Comparison of ENCODE assay signal across 23 cellular contexts in genomic region chr1:43286115-43286514, GRCh38. TPM values are rescaled to one million over a fixed set of nuclear protein-coding genes. Genes with fewer than 3 reads are reported as not detected.
DNase-seq lines count a peak whose midpoint lies in the region; ATAC-seq and TF ChIP-seq lines count a peak whose summit lies in the region.
"Had no signal": no experiment of that assay in that cellular context is flagged by ENCODE, and none has a peak within 500 bp of the region (broad histone marks: within the 10 kb centered on the region; RNA-seq: fewer than 3 reads in every experiment).

No MANE protein-coding gene starts in this region.

- H3K36me3 ChIP-seq in ES-I3 (ENCODE audit: insufficient read depth, low read length) (no peaks in the 10 kb centered on the region), body of pancreas (replicated peaks in 1 of 2; ENCODE audit: insufficient read depth in 1 of 2, low read depth in 2 of 2) (no peaks in the 10 kb centered on the region), lower lobe of right lung (no peaks in the 10 kb centered on the region), spleen (no peaks in the 10 kb centered on the region)
- H3K36me3 ChIP-seq: gastrocnemius medialis, HAP-1 had no signal

- 46 to 59% methylated on average over 11 of the region's 11 CpGs for WGBS in body of pancreas, 2 donors
- 92 to 97% (median 94%) methylated on average over 10 to 11 of the region's 11 CpGs for WGBS in spleen, 5 donors

- TF ChIP-seq POLR2A in body of pancreas (IDR thresholded peaks at IDR 0.05) = no peak
- TF ChIP-seq POLR2A in spleen (IDR thresholded peaks at IDR 0.05) = no peak

- H3K4me1 ChIP-seq in ES-I3 (ENCODE audit: insufficient read depth, low read length) (peaks cover 9% of the 10 kb centered on the region; the same call in 1 of the 2 replicates), body of pancreas (peaks cover 46% of the 10 kb centered on the region), lower lobe of right lung (no peaks in the 10 kb centered on the region), spleen (no peaks in the 10 kb centered on the region)
- H3K4me1 ChIP-seq: gastrocnemius medialis, HAP-1 had no signal

- H3K27ac ChIP-seq in body of pancreas = peak overlapping the region; percentile 65 to 88 (median 77)
- H3K27ac ChIP-seq in lower lobe of right lung = peak overlapping the region; percentile 65
- H3K27ac ChIP-seq in spleen = no peak overlapping the region
- H3K27ac ChIP-seq: gastrocnemius medialis had no signal

- intact Hi-C loops in body of pancreas (cut with DNase I) (no loop called here), lower lobe of right lung (cut with DNase I) (no loop called here), spleen (cut with DNase I; ENCODE audit: low total_unique reads) (no loop called here)

- TF ChIP-seq CTCF in body of pancreas (IDR thresholded peaks at IDR 0.05) = no peak
- TF ChIP-seq CTCF in lower lobe of right lung (IDR thresholded peaks at IDR 0.05) = no peak
- no peak for TF ChIP-seq CTCF in spleen (IDR thresholded peaks at IDR 0.05 in 8 of 11, conservative IDR thresholded peaks at IDR 0.05 in 3 of 11)

- DNase-seq in body of pancreas (peak in 1 of 4 donors; percentile 54), lower lobe of right lung (peak; percentile 46), spleen (peak; percentile 51), retina (no peak), NK-92 (lab: John Stamatoyannopoulos, UW; ENCODE audit: unreplicated experiment) (no peak), cerebellum (ENCODE audit: low spot score) (no peak)
- DNase-seq: ACHN; activated CD4-positive, alpha-beta T cell treated with anti-CD3 and anti-CD28 coated beads for 36 hours; activated naive CD8-positive, alpha-beta T cell treated with anti-CD3 and anti-CD28 coated beads, Interleukin-2, amount 50 U/mL, for 24 hours; erythroblast; gastrocnemius medialis; GF-D8; KBM-7; stimulated activated CD4-positive, alpha-beta T cell treated with anti-CD3 and anti-CD28 coated beads, Interleukin-2, amount 100 ng/mL, for 48 hours; stimulated activated naive CD8-positive, alpha-beta T cell treated with anti-CD3 and anti-CD28 coated beads, Interleukin-15, amount 100 ng/mL, for 72 hours had no signal

- H3K4me3 ChIP-seq in body of pancreas (no peak overlapping the region), lower lobe of right lung (peak overlapping the region; percentile 47), spleen (no peak overlapping the region)
- H3K4me3 ChIP-seq: dorsolateral prefrontal cortex, gastrocnemius medialis, GM12878, HAP-1 had no signal

- H3K27me3 ChIP-seq in body of pancreas (no peaks in the 10 kb centered on the region), lower lobe of right lung (ENCODE audit: low read depth) (no peaks in the 10 kb centered on the region), spleen (replicated peaks in 1 of 7) (no peaks in the 10 kb centered on the region)
- H3K27me3 ChIP-seq: dorsolateral prefrontal cortex had no signal

- peak overlapping the region; percentile 66; the same call in 1 of the 2 replicates for H3K9ac ChIP-seq in ES-I3 (ENCODE audit: low read depth, low read length)

- no peaks in the 10 kb centered on the region for H3K9me3 ChIP-seq in ES-I3 (ENCODE audit: control insufficient read depth, insufficient read depth, low read length)
- no peaks in the 10 kb centered on the region for H3K9me3 ChIP-seq in body of pancreas
- no peaks in the 10 kb centered on the region for H3K9me3 ChIP-seq in lower lobe of right lung
- no peaks in the 10 kb centered on the region for H3K9me3 ChIP-seq in spleen
- H3K9me3 ChIP-seq: gastrocnemius medialis, HAP-1 had no signal

- ATAC-seq in body of pancreas (peak; percentile 14), lower lobe of right lung (peak in 1 of 2 donors; percentile 11), HG03442 (IDR thresholded peaks at IDR 0.05; ENCODE audit: unreplicated experiment) (no peak)
- ATAC-seq: activated CD4-positive, alpha-beta T cell treated with anti-CD3 and anti-CD28 coated beads for 36 hours; activated naive CD8-positive, alpha-beta T cell treated with anti-CD3 and anti-CD28 coated beads, Interleukin-2, amount 50 U/mL, for 24 hours; gastrocnemius medialis; GM12878; stimulated activated naive CD8-positive, alpha-beta T cell treated with anti-CD3 and anti-CD28 coated beads, Interleukin-15, amount 100 ng/mL, for 72 hours had no signal

RNA-seq across cellular contexts. Expression of gene C1orf210, which starts 0.7 kb away (rescaled TPM):
- 10 to 100 TPM in 1 of 2 donors, 1 to 10 TPM in 1; 6.6 to 11.7 TPM for total RNA-seq in body of pancreas
- 19.1 TPM for total RNA-seq in lower lobe of right lung
- total RNA-seq in spleen = not detected
- polyA plus RNA-seq in spleen = not detected
- total RNA-seq in cerebellum = not detected
- total RNA-seq: activated CD4-positive, alpha-beta T cell treated with anti-CD3 and anti-CD28 coated beads for 36 hours; activated T-helper 2 cell treated with anti-CD3 and anti-CD28 coated beads, Interferon-gamma antibody, Interleukin-2, Interleukin-4, amounts not matched to agents 10 μg/mL and 5 μg/mL and 100 μg/mL, durations not matched to agents 14 hours and 24 hours and 36 hours; GM12878; omental fat pad had no signal
- polyA plus RNA-seq: CD14-positive monocyte had no signal

RNA-seq across cellular contexts. Expression of gene TIE1, which starts 14.7 kb away (rescaled TPM):
- total RNA-seq in body of pancreas (10 to 100 TPM; 12.2 to 14.0 TPM), lower lobe of right lung (48.5 TPM), spleen (10 to 100 TPM; 45.0 to 81.8 (median 65.4) TPM), cerebellum (10.6 TPM)
- polyA plus RNA-seq in spleen = 10 to 100 TPM in 1 of 3 donors, 1 to 10 TPM in 2; 4.9 to 17.4 (median 7.0) TPM
- total RNA-seq: activated CD4-positive, alpha-beta T cell treated with anti-CD3 and anti-CD28 coated beads for 36 hours had no signal
- polyA plus RNA-seq: CD14-positive monocyte had no signal

RNA-seq across cellular contexts. Expression of gene TMEM125, which starts 16.3 kb away (rescaled TPM):
- total RNA-seq in body of pancreas (10 to 100 TPM; 45.8 to 51.1 TPM), lower lobe of right lung (197 TPM), spleen (not detected), cerebellum (1.3 TPM)
- under 1 TPM in 2 of 3 donors, not detected in 1; 0.05 to 0.06 TPM for polyA plus RNA-seq in spleen
- total RNA-seq: activated CD4-positive, alpha-beta T cell treated with anti-CD3 and anti-CD28 coated beads for 36 hours; activated T-helper 2 cell treated with anti-CD3 and anti-CD28 coated beads, Interferon-gamma antibody, Interleukin-2, Interleukin-4, amounts not matched to agents 10 μg/mL and 5 μg/mL and 100 μg/mL, durations not matched to agents 14 hours and 24 hours and 36 hours; gastrocnemius medialis had no signal
- polyA plus RNA-seq: CD14-positive monocyte, GM12878 had no signal

RNA-seq across cellular contexts. Expression of gene MPL, which starts 51.5 kb away (rescaled TPM):
- total RNA-seq in body of pancreas (not detected), lower lobe of right lung (0.65 TPM), spleen (1 to 10 TPM in 4 of 7 donors, under 1 TPM in 2, not detected in 1; 0.47 to 2.2 (median 1.3) TPM), cerebellum (not detected)
- not detected for polyA plus RNA-seq in spleen
- total RNA-seq: activated CD4-positive, alpha-beta T cell treated with anti-CD3 and anti-CD28 coated beads for 36 hours; activated T-helper 2 cell treated with anti-CD3 and anti-CD28 coated beads, Interferon-gamma antibody, Interleukin-2, Interleukin-4, amounts not matched to agents 10 μg/mL and 5 μg/mL and 100 μg/mL, durations not matched to agents 14 hours and 24 hours and 36 hours; gastrocnemius medialis; GM12878 had no signal
- polyA plus RNA-seq: CD14-positive monocyte, GM12878 had no signal

Comparison
In these comparisons a context has a peak if more than half of its experiments do, and no peak if none do; other contexts are left out.
1. DNase-seq: peak in lower lobe of right lung (single experiment) and spleen (single experiment); none in retina (single experiment), NK-92 (single experiment) and cerebellum (single experiment).
2. H3K27ac ChIP-seq: peak in body of pancreas (4 of 4) and lower lobe of right lung (single experiment); none in spleen (0 of 8).
3. RNA of gene TMEM125, which starts 16.3 kb away (total RNA-seq): 197 TPM in lower lobe of right lung (single experiment) and 45.8 to 51.1 TPM in body of pancreas; 1.3 TPM in cerebellum (single experiment) and not detected in spleen; every median in the first group is over 10 times any median in the second.